8 cellular contexts compared by ENCODE assay signal in genomic region chr1:28370220-28371010, GRCh38. TPM values are rescaled to one million over a fixed set of nuclear protein-coding genes. Genes with fewer than 3 reads are reported as not detected.
DNase-seq lines count a peak whose midpoint lies in the region; TF ChIP-seq lines count a peak whose summit lies in the region.

No MANE protein-coding gene starts in this region.

- H3K4me3 Mint-ChIP-seq in T-helper 1 cell treated with Interleukin-12 subunit alpha and Interleukin-12 subunit beta and Interleukin-4 antibody, amounts not matched to agents 30 μg/mL and 1 μg/mL, for 36 hours = peak overlapping the region; percentile 89

- no peaks in the 10 kb centered on the region for H3K36me3 ChIP-seq in stomach

- peaks cover 24% of the 10 kb centered on the region for H3K4me1 Mint-ChIP-seq in T-helper 1 cell treated with Interleukin-12 subunit alpha and Interleukin-12 subunit beta and Interleukin-4 antibody, amounts not matched to agents 30 μg/mL and 1 μg/mL, for 36 hours (ENCODE audit: low read depth)

- TF ChIP-seq EP300 in stomach (IDR thresholded peaks at IDR 0.05) = no peak

- peaks cover 1% of the 10 kb centered on the region for H3K36me3 Mint-ChIP-seq in T-helper 1 cell treated with Interleukin-12 subunit alpha and Interleukin-12 subunit beta and Interleukin-4 antibody, amounts not matched to agents 30 μg/mL and 1 μg/mL, for 36 hours (ENCODE audit: low read depth)

- TF ChIP-seq POLR2A in lower leg skin (IDR thresholded peaks at IDR 0.05) = no peak
- TF ChIP-seq POLR2A in stomach (IDR thresholded peaks at IDR 0.05) = no peak

- peaks cover 15 to 64% (median 44%) of the 10 kb centered on the region in 4 donors for H3K4me1 ChIP-seq in stomach

- H3K4me3 ChIP-seq in lower leg skin (ENCODE audit: low read depth, poor library complexity, severe bottlenecking) = peak overlapping the region; percentile 82
- peak overlapping the region; percentile 70 to 92 (median 78) for H3K4me3 ChIP-seq in stomach

- TF ChIP-seq CTCF in GM12872 (IDR thresholded peaks at IDR 0.05; ENCODE audit: insufficient read depth, low read depth, low read length) = peak; percentile 26; the same call in 2 of the 3 replicates
- no peak for TF ChIP-seq CTCF in lower leg skin (IDR thresholded peaks at IDR 0.05)
- peak in 3 of 7 experiments; percentile 5 to 22 (median 19) for TF ChIP-seq CTCF in stomach (IDR thresholded peaks at IDR 0.05)

- intact Hi-C loops in lower leg skin (cut with DNase I; ENCODE audit: low total_unique reads) = no loop called here
- intact Hi-C loops in stomach (cut with DNase I; ENCODE audit: low total_unique reads) = no loop called here

- H3K27ac Mint-ChIP-seq in T-helper 1 cell treated with Interleukin-12 subunit alpha and Interleukin-12 subunit beta and Interleukin-4 antibody, amounts not matched to agents 30 μg/mL and 1 μg/mL, for 36 hours = peak overlapping the region; percentile 86

- H3K9me3 ChIP-seq in stomach = no peaks in the 10 kb centered on the region

- H3K27me3 ChIP-seq in stomach = no peaks in the 10 kb centered on the region

- H3K27ac ChIP-seq in stomach = peak overlapping the region; percentile 91 to 97 (median 97)

- WGBS in lower leg skin, 2 donors = 29 to 31% methylated on average over 32 of the region's 32 CpGs
- 26 to 33% (median 28%) methylated on average over 28 to 32 of the region's 32 CpGs for WGBS in stomach, 5 donors

- in situ Hi-C loops in ACHN (cut with HindIII; ENCODE audit: low pct_ligation_motif_present, low pct_unique_long_range_greater_than_20kb, low sequenced_read_pairs) = no loop called here

- no peaks in the 10 kb centered on the region for H3K9me3 Mint-ChIP-seq in T-helper 1 cell treated with Interleukin-12 subunit alpha and Interleukin-12 subunit beta and Interleukin-4 antibody, amounts not matched to agents 30 μg/mL and 1 μg/mL, for 36 hours

- DNase-seq in ACHN = peak; percentile 39
- peak; percentile 33 for DNase-seq in HT-29 (ENCODE audit: low spot score)
- DNase-seq in dermis blood vessel endothelial cell = peak; percentile 62
- no peak for DNase-seq in lower leg skin (ENCODE audit: low spot score in 2 of 2)
- no peak for DNase-seq in stomach
- no peak for DNase-seq in ecto neural progenitor cell (ENCODE audit: low spot score)

- H3K27me3 Mint-ChIP-seq in T-helper 1 cell treated with Interleukin-12 subunit alpha and Interleukin-12 subunit beta and Interleukin-4 antibody, amounts not matched to agents 30 μg/mL and 1 μg/mL, for 36 hours (ENCODE audit: low read depth) = no peaks in the 10 kb centered on the region

RNA-seq across cellular contexts. Expression of gene PHACTR4, which starts 0.9 kb away (rescaled TPM):
- total RNA-seq in HT-29 (2014; rRNA removed; shearing (Covaris generic)) = 7.5 and 8.0 TPM in 2 replicates
- total RNA-seq in dermis blood vessel endothelial cell (12.6 and 28.5 TPM in 2 replicates), lower leg skin (10 to 100 TPM; 32.8 to 54.1 (median 51.2) TPM), stomach (10 to 100 TPM; 20.4 to 40.0 (median 25.0) TPM)
- polyA plus RNA-seq in stomach = 10 to 100 TPM; 14.1 to 15.1 (median 14.5) TPM

RNA-seq across cellular contexts. Expression of gene MED18, which starts 41.6 kb away (rescaled TPM):
- 9.6 TPM in 2 replicates for total RNA-seq in HT-29 (2014; rRNA removed; shearing (Covaris generic))
- 25.5 and 28.5 TPM in 2 replicates for total RNA-seq in dermis blood vessel endothelial cell
- 10 to 100 TPM; 12.2 to 23.3 (median 19.2) TPM for total RNA-seq in lower leg skin
- total RNA-seq in stomach = 10 to 100 TPM in 4 of 5 donors, 1 to 10 TPM in 1; 9.3 to 30.3 (median 19.6) TPM
- 10 to 100 TPM; 21.2 to 23.6 (median 21.3) TPM for polyA plus RNA-seq in stomach

Comparison
In these comparisons a context has a peak if more than half of its experiments do, and no peak if none do; other contexts are left out.
1. DNase-seq: peak in ACHN (single experiment), HT-29 (single experiment) and dermis blood vessel endothelial cell (single experiment); none in lower leg skin (0 of 2), stomach (single experiment) and ecto neural progenitor cell (single experiment).